Comparison of ENCODE assay signal across 1 cellular context in genomic region chr1:26677306-26678115, GRCh38.
TF ChIP-seq lines count a peak whose summit lies in the region.

No MANE protein-coding gene starts in this region.

TF ChIP-seq in H1, 55 proteins besides CTCF, POLR2A, EP300 and RAD21 (continued from another document):
- TF ChIP-seq SIN3A (conservative IDR thresholded peaks at IDR 0.05 in 1 of 2, IDR thresholded peaks at IDR 0.05 in 1 of 2; ENCODE audit: low read depth in 1 of 2, low read length in 2 of 2) (0 out of 4 replicates have a peak, but pooled peaks of 1 of the 2 experiments have one; percentile 40), SIRT6 (IDR thresholded peaks at IDR 0.05; ENCODE audit: low read length) (no peak), RXRA (IDR thresholded peaks at IDR 0.05; ENCODE audit: insufficient read depth, low read depth, low read length) (no peak), SAP30 (IDR thresholded peaks at IDR 0.05; ENCODE audit: insufficient read depth, insufficient replicate concordance, low read length) (no peak), PHF8 (conservative IDR thresholded peaks at IDR 0.05; ENCODE audit: low read depth, low read length) (no peak), HDAC2 (IDR thresholded peaks at IDR 0.05; ENCODE audit: borderline replicate concordance in 1 of 2, low read depth in 2 of 2, low read length in 2 of 2) (no peak), RNF2 (IDR thresholded peaks at IDR 0.05; ENCODE audit: borderline replicate concordance, low read depth, low read length, missing control alignments, poor library complexity, severe bottlenecking) (no peak), EZH2 (IDR thresholded peaks at IDR 0.05; ENCODE audit: low read depth, low read length, severe bottlenecking) (no peak), FOSL1 (IDR thresholded peaks at IDR 0.05; ENCODE audit: insufficient read depth, low read depth, low read length) (no peak), CREB1 (IDR thresholded peaks at IDR 0.05) (no peak), BCL11A (IDR thresholded peaks at IDR 0.05; ENCODE audit: low read depth in 2 of 2, low read length in 2 of 2) (no peak), CBX8 (IDR thresholded peaks at IDR 0.05; ENCODE audit: borderline replicate concordance, low read depth, low read length) (no peak), BRCA1 (IDR thresholded peaks at IDR 0.05; ENCODE audit: low read depth, low read length) (no peak), TCF12 (IDR thresholded peaks at IDR 0.05; ENCODE audit: low read depth, low read length) (0 out of 2 replicates have a peak, but pooled peaks have one; percentile 53), KDM5A (IDR thresholded peaks at IDR 0.05; ENCODE audit: low read length) (no peak), TBP (IDR thresholded peaks at IDR 0.05; ENCODE audit: low read depth, low read length) (no peak), SIX5 (IDR thresholded peaks at IDR 0.05; ENCODE audit: low read depth, low read length) (no peak), RBBP5 (IDR thresholded peaks at IDR 0.05; ENCODE audit: borderline replicate concordance, low read depth, low read length) (no peak), NANOG (IDR thresholded peaks at IDR 0.05; ENCODE audit: insufficient read depth, low read depth, low read length, poor library complexity, severe bottlenecking) (no peak), SUZ12 (IDR thresholded peaks at IDR 0.05; ENCODE audit: low read length) (no peak), TEAD4 (IDR thresholded peaks at IDR 0.05; ENCODE audit: low read depth, low read length) (no peak), SP4 (IDR thresholded peaks at IDR 0.05; ENCODE audit: low read length) (no peak), JUN (IDR thresholded peaks at IDR 0.05; ENCODE audit: low read depth, low read length) (no peak), YY1 (IDR thresholded peaks at IDR 0.05; ENCODE audit: low read depth, low read length) (peak; percentile 54; the same call in 1 of the 2 replicates), CBX5 (IDR thresholded peaks at IDR 0.05; ENCODE audit: low read depth, low read length) (no peak), CHD2 (IDR thresholded peaks at IDR 0.05; ENCODE audit: low read length) (no peak), ATF2 (IDR thresholded peaks at IDR 0.05; ENCODE audit: low read length) (no peak), KDM4A (IDR thresholded peaks at IDR 0.05; ENCODE audit: low read depth, low read length, severe bottlenecking) (no peak), NRF1 (IDR thresholded peaks at IDR 0.05; ENCODE audit: low read depth, low read length) (no peak), JUND (IDR thresholded peaks at IDR 0.05; ENCODE audit: low read length) (peak; percentile 48; the same call in 1 of the 2 replicates)
